ENCODE assay signal across 9 cellular contexts in the genomic region with DNA sequence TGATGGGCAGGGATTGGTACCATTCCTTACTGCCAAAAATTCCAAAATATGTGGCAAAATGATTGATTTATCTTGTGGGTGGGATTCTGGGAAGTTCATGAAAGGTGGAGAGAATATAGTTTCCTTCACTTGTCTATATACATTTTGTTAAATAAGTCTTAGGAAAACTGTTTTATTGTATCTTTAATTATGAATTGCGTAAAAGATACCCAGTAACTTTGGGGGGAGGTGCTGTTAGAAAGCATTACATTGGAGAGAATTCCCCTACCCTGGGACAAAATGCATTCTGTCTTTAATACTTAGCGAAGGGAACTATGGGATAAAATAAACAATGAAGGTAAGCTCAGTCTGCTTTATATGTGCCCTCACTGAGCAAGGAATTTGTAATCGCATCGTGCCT. TPM values are rescaled to one million over a fixed set of nuclear protein-coding genes. Genes with fewer than 3 reads are reported as not detected.
DNase-seq lines count a peak whose midpoint lies in the region; ATAC-seq, FAIRE-seq and TF ChIP-seq lines count a peak whose summit lies in the region.
"Had no signal": no experiment of that assay in that cellular context is flagged by ENCODE, and none has a peak within 500 bp of the region (broad histone marks: within the 10 kb centered on the region; RNA-seq: fewer than 3 reads in every experiment).

No MANE protein-coding gene starts in this region.

- H3K79me2 ChIP-seq in HepG2 (ENCODE audit: insufficient read depth, low read length), result peaks cover 93% of the 10 kb centered on the region

- H3K36me3 ChIP-seq in HepG2 (replicated peaks in 1 of 2; ENCODE audit: control insufficient read depth in 1 of 2, insufficient read depth in 2 of 2, low read length in 2 of 2) (peaks cover 0 to 3% of the 10 kb centered on the region in 2 experiments; a peak in 1 of 5 replicates), right lobe of liver (no peaks in the 10 kb centered on the region), body of pancreas (replicated peaks in 1 of 2; ENCODE audit: insufficient read depth in 1 of 2, low read depth in 2 of 2) (no peaks in the 10 kb centered on the region), mesodermal cell (ENCODE audit: control insufficient read depth, insufficient read depth, low read length) (no peaks in the 10 kb centered on the region)

- no peak for TF ChIP-seq CTCF in HepG2 (CRISPR knock-in tag; IDR thresholded peaks at IDR 0.05)
- no peak for TF ChIP-seq CTCF in right lobe of liver (IDR thresholded peaks at IDR 0.05)
- no peak for TF ChIP-seq CTCF in body of pancreas (IDR thresholded peaks at IDR 0.05)

- DNase-seq in HepG2 (ENCODE audit: low spot score) (no peak), right lobe of liver (no peak), body of pancreas (no peak), occipital lobe (lab: John Stamatoyannopoulos, UW) (no peak), GM12892 (ENCODE audit: insufficient read length) (no peak)
- DNase-seq: DMS153 had no signal

- no peak for TF ChIP-seq EP300 in HepG2 (IDR thresholded peaks at IDR 0.05; ENCODE audit: low read depth in 2 of 2, low read length in 2 of 2)
- no peak for TF ChIP-seq EP300 in HepG2 (CRISPR knock-in tag; IDR thresholded peaks at IDR 0.05; ENCODE audit: borderline replicate concordance)

- ATAC-seq in HepG2, result no peak
- no peak for ATAC-seq in right lobe of liver
- ATAC-seq in body of pancreas, result no peak
- no peak for ATAC-seq in HG03442 (IDR thresholded peaks at IDR 0.05; ENCODE audit: unreplicated experiment)
- ATAC-seq in HG03342 (IDR thresholded peaks at IDR 0.05; ENCODE audit: unreplicated experiment), result no peak

- WGBS in HepG2 (ENCODE audit: low lambda C conversion rate), result 18% methylated on average over 4 of the region's 4 CpGs
- WGBS in right lobe of liver (ENCODE audit: insufficient coverage, low coverage, low lambda C conversion rate, missing lambda C conversion rate), result 19% methylated on average over 4 of the region's 4 CpGs
- 20% methylated on average over 4 of the region's 4 CpGs for WGBS in body of pancreas, 2 donors
- no CpG with 5 or more reads among the region's 4 CpGs for WGBS in mesodermal cell (ENCODE audit: insufficient coverage in 2 of 2), 2 experiments

- H3K9me3 ChIP-seq in HepG2 (ENCODE audit: low read length), result no peaks in the 10 kb centered on the region
- no peaks in the 10 kb centered on the region for H3K9me3 ChIP-seq in right lobe of liver
- H3K9me3 ChIP-seq in body of pancreas, result no peaks in the 10 kb centered on the region
- no peaks in the 10 kb centered on the region for H3K9me3 ChIP-seq in mesodermal cell (ENCODE audit: control insufficient read depth, low read length)

- H3K4me2 ChIP-seq in HepG2 (ENCODE audit: low read depth, low read length), result peak overlapping the region; percentile 95

- TF ChIP-seq RAD21 in HepG2 (CRISPR knock-in tag; IDR thresholded peaks at IDR 0.05), result no peak

- intact Hi-C loops in HepG2 (cut with micrococcal nuclease; ENCODE audit: unreplicated experiment), result no loop called here
- intact Hi-C loops in right lobe of liver (cut with DNase I), result no loop called here
- intact Hi-C loops in body of pancreas (cut with DNase I), result no loop called here

- no peak overlapping the region for H2AFZ ChIP-seq in HepG2 (ENCODE audit: low read length)

- CTCF ChIA-PET in HepG2 (lab: Yijun Ruan, JAX; ENCODE audit: low intra/inter-chr PET ratio, low total read pairs), result no interaction called here

- H3K27ac ChIP-seq in HepG2 (ENCODE audit: extremely low read length, insufficient read depth, low read length) (peak overlapping the region; percentile 59), right lobe of liver (peak overlapping the region in 1 of 3 donors; percentile 94), body of pancreas (peak overlapping the region; percentile 7 to 99 (median 56)), mesodermal cell (ENCODE audit: low read depth, low read length, severe bottlenecking) (peak overlapping the region; percentile 91)

- in situ Hi-C loops in HepG2 (cut with HindIII; ENCODE audit: extremely low pct_ligation_motif_present, low pct_unique_long_range_greater_than_20kb), result no loop called here

- TF ChIP-seq POLR2A in HepG2 (IDR thresholded peaks at IDR 0.05; ENCODE audit: insufficient read depth in 1 of 2, low read depth in 2 of 2, low read length in 2 of 2), result no peak
- no peak for TF ChIP-seq POLR2A in right lobe of liver (IDR thresholded peaks at IDR 0.05)
- no peak for TF ChIP-seq POLR2A in body of pancreas (IDR thresholded peaks at IDR 0.05)
- no peak for TF ChIP-seq POLR2A in GM12892 (IDR thresholded peaks at IDR 0.05; ENCODE audit: low read depth, low read length)

- POLR2A ChIA-PET in HepG2 (lab: Yijun Ruan, JAX), result interaction anchor here (2.1 kb wide), 1 partner anchor 39 kb away, joined by 13 read pairs; a partner anchor contains a TSS

- H3K4me1 ChIP-seq in HepG2 (ENCODE audit: insufficient read depth, low read length) (peaks cover 72% of the 10 kb centered on the region), right lobe of liver (peaks cover 2 to 61% (median 27%) of the 10 kb centered on the region in 4 donors), body of pancreas (peaks cover 71% of the 10 kb centered on the region), mesodermal cell (ENCODE audit: control insufficient read depth, insufficient read depth, low read length, poor library complexity, severe bottlenecking) (peaks cover 20% of the 10 kb centered on the region)

- no peak for FAIRE-seq in HepG2 (lab: Jason Lieb, UNC)
- no peak for FAIRE-seq in GM12892 (lab: Jason Lieb, UNC)

- peak overlapping the region; percentile 100 for H3K9ac ChIP-seq in HepG2 (ENCODE audit: insufficient read depth, low read depth, low read length)

- no TSS peak for BruUV-seq in HepG2 (replicated peaks; lab: Mats Ljungman, UMichigan)

- peak overlapping the region; percentile 47 to 100 (median 96); a peak in 5 of 6 replicates for H3K4me3 ChIP-seq in HepG2 (replicated peaks in 1 of 3; ENCODE audit: insufficient read depth in 1 of 3, low read depth in 2 of 3, low read length in 3 of 3)
- peak overlapping the region in 1 of 3 donors; percentile 23 for H3K4me3 ChIP-seq in right lobe of liver
- no peak overlapping the region for H3K4me3 ChIP-seq in body of pancreas
- peak overlapping the region; percentile 23 for H3K4me3 ChIP-seq in mesodermal cell (ENCODE audit: extremely low read depth, insufficient read depth, low read length, poor library complexity, severe bottlenecking)

- H3K27me3 ChIP-seq in HepG2 (ENCODE audit: control insufficient read depth in 1 of 2, insufficient read depth in 2 of 2, low read length in 2 of 2) (no peaks in the 10 kb centered on the region; a peak in 1 of 5 replicates), right lobe of liver (no peaks in the 10 kb centered on the region), body of pancreas (no peaks in the 10 kb centered on the region)

- peaks cover 83% of the 10 kb centered on the region for H4K20me1 ChIP-seq in HepG2 (ENCODE audit: insufficient read depth, low read length)

RNA-seq across cellular contexts. Expression of a gene that starts 4.6 kb away (rescaled TPM):
- total RNA-seq in HepG2 (2016; rRNA removed; fragmentation: Illumina TruSeq; extraction: Trizol) (40.6 and 46.8 TPM in 2 replicates), right lobe of liver (10 to 100 TPM; 38.7 to 71.4 (median 52.3) TPM), body of pancreas (100 to 1,000 TPM in 1 of 2 donors, 10 to 100 TPM in 1; 64.3 to 102 TPM), occipital lobe (38.1 TPM)
- 26.3 and 27.9 TPM in 2 replicates for total RNA-seq in HepG2 (2016; cell fraction: cytosol; rRNA removed; fragmentation: Illumina TruSeq; extraction: Trizol; ENCODE audit: low read depth)
- total RNA-seq in HepG2 (2016; cell fraction: insoluble cytoplasmic fraction; rRNA removed; fragmentation: Illumina TruSeq; extraction: Trizol), result 35.8 and 43.9 TPM in 2 replicates
- total RNA-seq in HepG2 (2016; cell fraction: membrane; rRNA removed; fragmentation: Illumina TruSeq; extraction: Trizol), result 26.2 and 27.3 TPM in 2 replicates
- 98.3 and 114 TPM in 2 replicates for total RNA-seq in HepG2 (2016; cell fraction: nucleus; rRNA removed; fragmentation: Illumina TruSeq; extraction: Trizol)
- polyA plus RNA-seq in HepG2 (2011; rRNA removed), result 79.8 and 95.8 TPM in 2 replicates
- 26.9 and 32.4 TPM in 2 replicates for polyA plus RNA-seq in HepG2 (2011; cell fraction: cytosol; rRNA removed)
- polyA plus RNA-seq in HepG2 (2011; cell fraction: nucleus; rRNA removed), result 146 and 182 TPM in 2 replicates
- polyA plus RNA-seq in HepG2 (2012), result 71.2 and 71.4 TPM in 2 replicates
- polyA plus RNA-seq in HepG2 (2016; cell fraction: cytosol; fragmentation: Illumina TruSeq; extraction: Trizol; ENCODE audit: low read depth), result 1.9 and 2.5 TPM in 2 replicates
- polyA plus RNA-seq in HepG2 (2016; cell fraction: insoluble cytoplasmic fraction; fragmentation: Illumina TruSeq; extraction: Trizol; ENCODE audit: low read depth), result 30.4 and 34.5 TPM in 2 replicates
- polyA plus RNA-seq in HepG2 (2016; cell fraction: membrane; fragmentation: Illumina TruSeq; extraction: Trizol; ENCODE audit: low read depth), result 7.4 and 7.5 TPM in 2 replicates
- 137 and 159 TPM in 2 replicates for polyA plus RNA-seq in HepG2 (2016; cell fraction: nucleus; fragmentation: Illumina TruSeq; extraction: Trizol; ENCODE audit: insufficient read depth, low read depth)
- polyA minus RNA-seq in HepG2 (2011; rRNA and poly(A)+ RNA removed; ENCODE audit: low replicate concordance), result 83.8 and 106 TPM in 2 replicates
- 48.4 and 58.5 TPM in 2 replicates for polyA minus RNA-seq in HepG2 (2011; cell fraction: cytosol; rRNA and poly(A)+ RNA removed)
- polyA minus RNA-seq in HepG2 (2011; cell fraction: nucleus; rRNA and poly(A)+ RNA removed), result 243 and 288 TPM in 2 replicates
- 264 TPM for polyA plus RNA-seq in mesodermal cell (2013, experiment 1 of 2)
- polyA plus RNA-seq in mesodermal cell (2013, experiment 2 of 2), result 186 TPM
- polyA plus RNA-seq in GM12892 (2012; ENCODE audit: missing spikeins), result 60.5 TPM

RNA-seq across cellular contexts. Expression of a gene that starts 39.1 kb away (rescaled TPM):
- total RNA-seq in HepG2 (2016; rRNA removed; fragmentation: Illumina TruSeq; extraction: Trizol) (44.1 and 62.4 TPM in 2 replicates), right lobe of liver (10 to 100 TPM; 19.0 to 23.4 (median 21.2) TPM), body of pancreas (10 to 100 TPM; 16.1 to 27.0 TPM), occipital lobe (84.4 TPM)
- 10.2 and 11.1 TPM in 2 replicates for total RNA-seq in HepG2 (2016; cell fraction: cytosol; rRNA removed; fragmentation: Illumina TruSeq; extraction: Trizol; ENCODE audit: low read depth)
- 47.7 and 61.2 TPM in 2 replicates for total RNA-seq in HepG2 (2016; cell fraction: insoluble cytoplasmic fraction; rRNA removed; fragmentation: Illumina TruSeq; extraction: Trizol)
- 24.6 and 30.2 TPM in 2 replicates for total RNA-seq in HepG2 (2016; cell fraction: membrane; rRNA removed; fragmentation: Illumina TruSeq; extraction: Trizol)
- total RNA-seq in HepG2 (2016; cell fraction: nucleus; rRNA removed; fragmentation: Illumina TruSeq; extraction: Trizol), result 22.3 and 26.8 TPM in 2 replicates
- 27.5 and 31.2 TPM in 2 replicates for polyA plus RNA-seq in HepG2 (2011; rRNA removed)
- polyA plus RNA-seq in HepG2 (2011; cell fraction: cytosol; rRNA removed), result 18.8 and 24.9 TPM in 2 replicates
- polyA plus RNA-seq in HepG2 (2011; cell fraction: nucleus; rRNA removed), result 16.7 and 17.6 TPM in 2 replicates
- 27.5 and 34.5 TPM in 2 replicates for polyA plus RNA-seq in HepG2 (2012)
- 4.9 and 5.9 TPM in 2 replicates for polyA plus RNA-seq in HepG2 (2016; cell fraction: cytosol; fragmentation: Illumina TruSeq; extraction: Trizol; ENCODE audit: low read depth)
- polyA plus RNA-seq in HepG2 (2016; cell fraction: insoluble cytoplasmic fraction; fragmentation: Illumina TruSeq; extraction: Trizol; ENCODE audit: low read depth), result 49.5 and 53.5 TPM in 2 replicates
- 11.9 and 13.1 TPM in 2 replicates for polyA plus RNA-seq in HepG2 (2016; cell fraction: membrane; fragmentation: Illumina TruSeq; extraction: Trizol; ENCODE audit: low read depth)
- 29.7 and 33.3 TPM in 2 replicates for polyA plus RNA-seq in HepG2 (2016; cell fraction: nucleus; fragmentation: Illumina TruSeq; extraction: Trizol; ENCODE audit: insufficient read depth, low read depth)
- 39.3 and 55.9 TPM in 2 replicates for polyA minus RNA-seq in HepG2 (2011; rRNA and poly(A)+ RNA removed; ENCODE audit: low replicate concordance)
- 30.0 and 31.3 TPM in 2 replicates for polyA minus RNA-seq in HepG2 (2011; cell fraction: cytosol; rRNA and poly(A)+ RNA removed)
- polyA minus RNA-seq in HepG2 (2011; cell fraction: nucleus; rRNA and poly(A)+ RNA removed), result 23.6 and 35.3 TPM in 2 replicates
- 44.3 TPM for polyA plus RNA-seq in mesodermal cell (2013, experiment 1 of 2)
- 47.6 TPM for polyA plus RNA-seq in mesodermal cell (2013, experiment 2 of 2)
- 45.9 TPM for polyA plus RNA-seq in GM12892 (2012; ENCODE audit: missing spikeins)

Comparison
In these comparisons a context has a peak if more than half of its experiments do, and no peak if none do; other contexts are left out.
1. H3K4me3 ChIP-seq: peak in HepG2 (3 of 3) and mesodermal cell (single experiment); none in body of pancreas (0 of 2).